Comparison of ENCODE assay signal across 21 cellular contexts in genomic region chr5:132763369-132764036, GRCh38. TPM values are rescaled to one million over a fixed set of nuclear protein-coding genes. Genes with fewer than 3 reads are reported as not detected.
DNase-seq lines count a peak whose midpoint lies in the region; ATAC-seq and TF ChIP-seq lines count a peak whose summit lies in the region.
"Had no signal": no experiment of that assay in that cellular context is flagged by ENCODE, and none has a peak within 500 bp of the region (broad histone marks: within the 10 kb centered on the region; RNA-seq: fewer than 3 reads in every experiment).

No MANE protein-coding gene starts in this region.

- H3K27ac ChIP-seq in RWPE2 (ENCODE audit: poor library complexity, severe bottlenecking) (no peak overlapping the region), transverse colon (no peak overlapping the region)

- in situ Hi-C loops in transverse colon (cut with MboI; ENCODE audit: low pct_ligation_motif_present in 1 of 4, low pct_unique_long_range_greater_than_20kb in 1 of 4, low sequenced_read_pairs in 3 of 4), result no loop called here

- no peak for TF ChIP-seq POLR2A in transverse colon (IDR thresholded peaks at IDR 0.05)

- no peaks in the 10 kb centered on the region for H3K9me3 Mint-ChIP-seq in activated T-cell treated with anti-CD3 and anti-CD28 coated beads, Interleukin-2, amount 50 U/mL, for 24 hours
- H3K9me3 Mint-ChIP-seq in activated T-cell treated with anti-CD3 and anti-CD28 coated beads, Interleukin-2, amount 50 U/mL, for 72 hours, result no peaks in the 10 kb centered on the region
- H3K9me3 Mint-ChIP-seq: HFFc6 had no signal

- H3K36me3 Mint-ChIP-seq in activated T-cell treated with anti-CD3 and anti-CD28 coated beads, Interleukin-2, amount 50 U/mL, for 24 hours (ENCODE audit: low read depth), result peaks cover 23% of the 10 kb centered on the region
- peaks cover 0 to 2% of the 10 kb centered on the region in 2 donors for H3K36me3 Mint-ChIP-seq in activated T-cell treated with anti-CD3 and anti-CD28 coated beads, Interleukin-2, amount 50 U/mL, for 72 hours (ENCODE audit: insufficient read depth in 2 of 2)

- no peaks in the 10 kb centered on the region for H3K27me3 Mint-ChIP-seq in activated T-cell treated with anti-CD3 and anti-CD28 coated beads, Interleukin-2, amount 50 U/mL, for 24 hours
- H3K27me3 Mint-ChIP-seq in activated T-cell treated with anti-CD3 and anti-CD28 coated beads, Interleukin-2, amount 50 U/mL, for 72 hours (ENCODE audit: low read depth), result no peaks in the 10 kb centered on the region

- H3K27me3 ChIP-seq in RWPE2 (ENCODE audit: insufficient read depth, poor library complexity, severe bottlenecking) (no peaks in the 10 kb centered on the region), transverse colon (no peaks in the 10 kb centered on the region)
- H3K27me3 ChIP-seq: BLaER1 treated with 17β-estradiol and CSF1 and Interleukin-3, amounts not matched to agents 10 nM and 100 nM had no signal

- H3K4me3 Mint-ChIP-seq in activated T-cell treated with anti-CD3 and anti-CD28 coated beads, Interleukin-2, amount 50 U/mL, for 24 hours, result no peak overlapping the region
- H3K4me3 Mint-ChIP-seq in activated T-cell treated with anti-CD3 and anti-CD28 coated beads, Interleukin-2, amount 50 U/mL, for 72 hours, result no peak overlapping the region
- H3K4me3 Mint-ChIP-seq: HFFc6 had no signal

- H3K4me1 ChIP-seq in RWPE2 (ENCODE audit: insufficient read depth, poor library complexity, severe bottlenecking), result no peaks in the 10 kb centered on the region
- peaks cover 0 to 7% (median 5%) of the 10 kb centered on the region in 4 donors for H3K4me1 ChIP-seq in transverse colon

- no peaks in the 10 kb centered on the region for H3K9me3 ChIP-seq in RWPE2 (ENCODE audit: severe bottlenecking)
- no peaks in the 10 kb centered on the region for H3K9me3 ChIP-seq in transverse colon
- H3K9me3 ChIP-seq: BLaER1 treated with 17β-estradiol and CSF1 and Interleukin-3, amounts not matched to agents 10 nM and 100 nM had no signal

- H3K27ac Mint-ChIP-seq in activated T-cell treated with anti-CD3 and anti-CD28 coated beads, Interleukin-2, amount 50 U/mL, for 24 hours, result peak overlapping the region; percentile 42
- no peak overlapping the region for H3K27ac Mint-ChIP-seq in activated T-cell treated with anti-CD3 and anti-CD28 coated beads, Interleukin-2, amount 50 U/mL, for 72 hours
- H3K27ac Mint-ChIP-seq: HFFc6 had no signal

- WGBS in transverse colon (ENCODE audit: low coverage in 1 of 2), 2 donors, result 91 to 97% methylated on average over 5 to 16 of the region's 17 CpGs

- ATAC-seq in activated T-cell treated with anti-CD3 and anti-CD28 coated beads, Interleukin-2, amount 50 U/mL, for 72 hours (replicated peaks in 1 of 2), result no peak
- ATAC-seq in RWPE2 (ENCODE audit: low read depth) (no peak), HG02884 (IDR thresholded peaks at IDR 0.05; ENCODE audit: unreplicated experiment) (no peak), GM21447 (IDR thresholded peaks at IDR 0.05; ENCODE audit: unreplicated experiment) (no peak)
- ATAC-seq: GM12878 had no signal

- peak; percentile 18 for DNase-seq in activated T-cell treated with anti-CD3 and anti-CD28 coated beads, Interleukin-2, amount 50 U/mL, for 24 hours
- DNase-seq in activated T-cell treated with anti-CD3 and anti-CD28 coated beads, Interleukin-2, amount 50 U/mL, for 72 hours, result no peak
- DNase-seq in RWPE2 (ENCODE audit: low spot score) (peak; percentile 45), islet precursor cell (peak; percentile 41), transverse colon (peak; percentile 4), occipital lobe (lab: John Stamatoyannopoulos, UW) (no peak)
- DNase-seq: DMS 273 treated with DMSO at 0.1 percent for 48 hours, GDM1, HFFc6, KG1, NCI-H1048, NCI-H1436 treated with DMSO at 0.1 percent for 48 hours, NCI-H2029 treated with DMSO at 0.1 percent for 48 hours, NCI-H2171 treated with DMSO at 0.1 percent for 48 hours, NCI-H446 treated with DMSO at 0.1 percent for 48 hours had no signal

- TF ChIP-seq CTCF in RWPE2 (IDR thresholded peaks at IDR 0.05; ENCODE audit: poor library complexity, severe bottlenecking) (no peak), transverse colon (IDR thresholded peaks at IDR 0.05) (no peak)

- H3K4me3 ChIP-seq in RWPE2 (ENCODE audit: severe bottlenecking) (no peak overlapping the region), transverse colon (no peak overlapping the region)
- H3K4me3 ChIP-seq: BLaER1 treated with 17β-estradiol and CSF1 and Interleukin-3, amounts not matched to agents 10 nM and 100 nM; GM12878 had no signal

- no peak for TF ChIP-seq EP300 in transverse colon (IDR thresholded peaks at IDR 0.05; ENCODE audit: low read depth)

- intact Hi-C loops in transverse colon (cut with DNase I; ENCODE audit: low total_unique reads), result no loop called here

- H3K36me3 ChIP-seq in RWPE2 (ENCODE audit: low read depth) (peaks cover 69% of the 10 kb centered on the region), transverse colon (peaks cover 0 to 9% (median 4%) of the 10 kb centered on the region in 4 donors)

- H3K4me1 Mint-ChIP-seq in activated T-cell treated with anti-CD3 and anti-CD28 coated beads, Interleukin-2, amount 50 U/mL, for 24 hours (ENCODE audit: low read depth), result no peaks in the 10 kb centered on the region
- no peaks in the 10 kb centered on the region for H3K4me1 Mint-ChIP-seq in activated T-cell treated with anti-CD3 and anti-CD28 coated beads, Interleukin-2, amount 50 U/mL, for 72 hours (ENCODE audit: low read depth)

RNA-seq across cellular contexts. Expression of gene SEPTIN8, which starts 13.5 kb away (rescaled TPM):
- 10 to 100 TPM; 24.7 to 26.4 TPM for total RNA-seq in activated T-cell treated with anti-CD3 and anti-CD28 coated beads, Interleukin-2, amount 50 U/mL, for 72 hours
- 10 to 100 TPM; 38.4 to 70.7 (median 53.5) TPM for total RNA-seq in transverse colon
- 29.5 TPM for total RNA-seq in occipital lobe

RNA-seq across cellular contexts. Expression of gene CCNI2, which starts 16.3 kb away (rescaled TPM):
- 1 to 10 TPM; 3.4 to 4.6 TPM for total RNA-seq in activated T-cell treated with anti-CD3 and anti-CD28 coated beads, Interleukin-2, amount 50 U/mL, for 72 hours
- total RNA-seq in transverse colon (10 to 100 TPM in 1 of 4 donors, 1 to 10 TPM in 3; 3.0 to 13.0 (median 7.1) TPM), occipital lobe (0.16 TPM)
- total RNA-seq: A172, H4, HFFc6 had no signal

RNA-seq across cellular contexts. Expression of gene KIF3A, which starts 26.2 kb away (rescaled TPM):
- 10 to 100 TPM; 20.0 to 26.9 TPM for total RNA-seq in activated T-cell treated with anti-CD3 and anti-CD28 coated beads, Interleukin-2, amount 50 U/mL, for 72 hours
- total RNA-seq in transverse colon, result 1 to 10 TPM; 1.9 to 7.0 (median 2.8) TPM
- total RNA-seq in occipital lobe, result 76.7 TPM

RNA-seq across cellular contexts. Expression of gene SOWAHA, which starts 49.6 kb away (rescaled TPM):
- total RNA-seq in activated T-cell treated with anti-CD3 and anti-CD28 coated beads, Interleukin-2, amount 50 U/mL, for 72 hours, result not detected
- 10 to 100 TPM; 35.2 to 93.5 (median 76.0) TPM for total RNA-seq in transverse colon
- total RNA-seq in occipital lobe, result 5.1 TPM
- total RNA-seq: A172, HFFc6 had no signal

Comparison
In these comparisons a context has a peak if more than half of its experiments do, and no peak if none do; other contexts are left out.
1. DNase-seq: peak in activated T-cell treated with anti-CD3 and anti-CD28 coated beads, Interleukin-2, amount 50 U/mL, for 24 hours (single experiment), RWPE2 (single experiment), islet precursor cell (single experiment) and transverse colon (single experiment); none in activated T-cell treated with anti-CD3 and anti-CD28 coated beads, Interleukin-2, amount 50 U/mL, for 72 hours (0 of 2) and occipital lobe (single experiment).